ENCODE assay signal across 11 cellular contexts in genomic region chr1:95384570-95384969, GRCh38.
DNase-seq lines count a peak whose midpoint lies in the region; ATAC-seq and TF ChIP-seq lines count a peak whose summit lies in the region.
"Had no signal": no experiment of that assay in that cellular context is flagged by ENCODE, and none has a peak within 500 bp of the region (broad histone marks: within the 10 kb centered on the region; RNA-seq: fewer than 3 reads in every experiment).

No MANE protein-coding gene starts in this region.

- H3K4me2 ChIP-seq in fibroblast of lung (ENCODE audit: extremely low read depth, insufficient read depth, low read length): no peak overlapping the region

- TF ChIP-seq CTCF in cardiac muscle cell (IDR thresholded peaks at IDR 0.05; ENCODE audit: low read depth, low read length) (no peak), fibroblast of lung (conservative IDR thresholded peaks at IDR 0.05 in 1 of 2, IDR thresholded peaks at IDR 0.05 in 1 of 2; ENCODE audit: low read depth in 1 of 2, low read length in 2 of 2) (no peak), testis (IDR thresholded peaks at IDR 0.05) (no peak), coronary artery (IDR thresholded peaks at IDR 0.05) (no peak)

- H3K79me2 ChIP-seq in fibroblast of lung (ENCODE audit: control insufficient read depth, insufficient read depth, low read length): no peaks in the 10 kb centered on the region
- H3K79me2 ChIP-seq: parathyroid adenoma had no signal

- H2AFZ ChIP-seq in fibroblast of lung (ENCODE audit: low read length): no peak overlapping the region
- H2AFZ ChIP-seq: parathyroid adenoma had no signal

- H3K36me3 ChIP-seq in cardiac muscle cell: no peaks in the 10 kb centered on the region
- H3K36me3 ChIP-seq in fibroblast of lung (ENCODE audit: control insufficient read depth, insufficient read depth, low read length): no peaks in the 10 kb centered on the region
- H3K36me3 ChIP-seq in testis (ENCODE audit: low read depth, missing control alignments): no peaks in the 10 kb centered on the region
- H3K36me3 ChIP-seq: suprapubic skin had no signal

- H3K4me3 ChIP-seq in cardiac muscle cell (no peak overlapping the region), fibroblast of lung (replicated peaks in 1 of 4; ENCODE audit: control extremely low read depth in 1 of 4, insufficient read depth in 1 of 4, low read depth in 3 of 4, low read length in 4 of 4) (no peak overlapping the region), testis (no peak overlapping the region), coronary artery (no peak overlapping the region)
- H3K4me3 ChIP-seq: suprapubic skin had no signal

- WGBS in testis, 2 donors: 31 to 42% methylated on average over 3 of the region's 3 CpGs

- TF ChIP-seq POLR2A in testis (IDR thresholded peaks at IDR 0.05): no peak

- no peak for ATAC-seq in HG03469 (IDR thresholded peaks at IDR 0.05; ENCODE audit: unreplicated experiment)

- H3K4me1 ChIP-seq in cardiac muscle cell (ENCODE audit: low read depth) (no peaks in the 10 kb centered on the region), fibroblast of lung (ENCODE audit: control insufficient read depth, extremely low read depth, insufficient read depth, low read length) (no peaks in the 10 kb centered on the region), testis (no peaks in the 10 kb centered on the region)
- H3K4me1 ChIP-seq: parathyroid adenoma, suprapubic skin had no signal

- no peaks in the 10 kb centered on the region for H3K27me3 ChIP-seq in cardiac muscle cell
- no peaks in the 10 kb centered on the region for H3K27me3 ChIP-seq in fibroblast of lung (ENCODE audit: control insufficient read depth, insufficient read depth, low read length)
- no peaks in the 10 kb centered on the region for H3K27me3 ChIP-seq in testis
- H3K27me3 ChIP-seq: suprapubic skin had no signal

- H4K20me1 ChIP-seq in fibroblast of lung (ENCODE audit: control insufficient read depth, extremely low read depth, insufficient read depth, low read length): no peaks in the 10 kb centered on the region

- intact Hi-C loops in cardiac septum (cut with DNase I) (no loop called here), testis (cut with DNase I; ENCODE audit: low total_unique reads) (no loop called here)

- H3K27ac ChIP-seq in cardiac muscle cell (no peak overlapping the region), fibroblast of lung (ENCODE audit: insufficient read depth, low read length) (no peak overlapping the region), testis (no peak overlapping the region), coronary artery (no peak overlapping the region)
- H3K27ac ChIP-seq: parathyroid adenoma, suprapubic skin had no signal

- H3K9me3 ChIP-seq in cardiac muscle cell (ENCODE audit: low read depth) (no peaks in the 10 kb centered on the region), fibroblast of lung (ENCODE audit: control insufficient read depth, insufficient read depth, low read depth, low read length) (no peaks in the 10 kb centered on the region), testis (no peaks in the 10 kb centered on the region)
- H3K9me3 ChIP-seq: suprapubic skin had no signal

- H3K9ac ChIP-seq in fibroblast of lung (ENCODE audit: insufficient read depth, low read length): no peak overlapping the region
- H3K9ac ChIP-seq: parathyroid adenoma had no signal

- DNase-seq in cardiac muscle cell (ENCODE audit: low read depth in 1 of 2, low spot score in 1 of 2) (peak; percentile 4 to 90), cardiac septum (ENCODE audit: low spot score) (no peak), OCI-M1 (lab: John Stamatoyannopoulos, UW) (peak; percentile 57), fibroblast of lung (ENCODE audit: low read depth in 2 of 2) (peak; percentile 3), testis (peak; percentile 31), dedifferentiated amniotic fluid mesenchymal stem cell (ENCODE audit: extremely low spot score) (no peak), coronary artery (ENCODE audit: low spot score) (no peak)
- DNase-seq: NCI-H1694 treated with DMSO at 0.1 percent for 48 hours had no signal

Comparison
In these comparisons a context has a peak if more than half of its experiments do, and no peak if none do; other contexts are left out.
1. DNase-seq: peak in cardiac muscle cell (2 of 2), OCI-M1 (single experiment), fibroblast of lung (2 of 2) and testis (single experiment); none in cardiac septum (single experiment), dedifferentiated amniotic fluid mesenchymal stem cell (single experiment) and coronary artery (single experiment).